Comparison of ENCODE assay signal across 9 cellular contexts in genomic region chr5:163408311-163408923, GRCh38. TPM values are rescaled to one million over a fixed set of nuclear protein-coding genes. Genes with fewer than 3 reads are reported as not detected.
DNase-seq lines count a peak whose midpoint lies in the region; ATAC-seq and TF ChIP-seq lines count a peak whose summit lies in the region.
"Had no signal": no experiment of that assay in that cellular context is flagged by ENCODE, and none has a peak within 500 bp of the region (broad histone marks: within the 10 kb centered on the region; RNA-seq: fewer than 3 reads in every experiment).

No MANE protein-coding gene starts in this region.

- no peaks in the 10 kb centered on the region for H3K9me3 Mint-ChIP-seq in CD8-positive, alpha-beta T cell

- H3K27me3 Mint-ChIP-seq in CD8-positive, alpha-beta T cell (ENCODE audit: low read depth) = peaks cover 3% of the 10 kb centered on the region

- 1% methylated on average over 9 of the region's 9 CpGs for WGBS in suprapubic skin

- TF ChIP-seq EP300 in suprapubic skin (IDR thresholded peaks at IDR 0.05) = no peak

- peaks cover 3% of the 10 kb centered on the region for H3K4me1 Mint-ChIP-seq in CD8-positive, alpha-beta T cell (ENCODE audit: low read depth)

- TF ChIP-seq POLR2A in suprapubic skin (IDR thresholded peaks at IDR 0.05) = no peak

- H3K27ac ChIP-seq in CD8-positive, alpha-beta T cell (ENCODE audit: low read depth, low read length) = no peak overlapping the region
- no peak overlapping the region for H3K27ac ChIP-seq in neutrophil
- no peak overlapping the region for H3K27ac ChIP-seq in suprapubic skin

- no peaks in the 10 kb centered on the region for H3K9me3 ChIP-seq in CD8-positive, alpha-beta T cell (ENCODE audit: low read length)
- no peaks in the 10 kb centered on the region for H3K9me3 ChIP-seq in NT2/D1 (ENCODE audit: insufficient read depth, low read length)
- no peaks in the 10 kb centered on the region for H3K9me3 ChIP-seq in neutrophil
- no peaks in the 10 kb centered on the region for H3K9me3 ChIP-seq in suprapubic skin

- ATAC-seq in CD8-positive, alpha-beta T cell = peak; percentile 85
- ATAC-seq in GM19351 (IDR thresholded peaks at IDR 0.05; ENCODE audit: unreplicated experiment) (peak; percentile 56), HG03442 (IDR thresholded peaks at IDR 0.05; ENCODE audit: unreplicated experiment) (peak; percentile 60)

- TF ChIP-seq CTCF in CD8-positive, alpha-beta T cell (IDR thresholded peaks at IDR 0.05) = peak; percentile 92
- TF ChIP-seq CTCF in fibroblast of mammary gland (conservative IDR thresholded peaks at IDR 0.05; ENCODE audit: control insufficient read depth, insufficient read depth, low read depth, low read length) = peak; percentile 84
- peak; percentile 82 for TF ChIP-seq CTCF in neutrophil (IDR thresholded peaks at IDR 0.05)
- peak; percentile 74 to 83 for TF ChIP-seq CTCF in suprapubic skin (IDR thresholded peaks at IDR 0.05)

- intact Hi-C loops in CD8-positive, alpha-beta T cell (cut with DNase I, micrococcal nuclease) = loop anchor here in 1 of 2 experiments (10.0 kb wide), 1 partner anchor 1864 kb away; the partner anchor contains the start of gene GABRB2

- H3K36me3 ChIP-seq in CD8-positive, alpha-beta T cell (ENCODE audit: insufficient read depth, low read length) = no peaks in the 10 kb centered on the region
- no peaks in the 10 kb centered on the region for H3K36me3 ChIP-seq in NT2/D1 (ENCODE audit: insufficient read depth, insufficient read length, low read length)
- H3K36me3 ChIP-seq in neutrophil = no peaks in the 10 kb centered on the region
- H3K36me3 ChIP-seq in suprapubic skin = no peaks in the 10 kb centered on the region

- no peak overlapping the region for H3K9ac ChIP-seq in NT2/D1 (ENCODE audit: insufficient read length, low read depth)

- peak; percentile 20 to 74 (median 50) for DNase-seq in CD8-positive, alpha-beta T cell
- DNase-seq in NT2/D1 (ENCODE audit: low read depth, low spot score) (peak; percentile 15), activated T-cell treated with anti-CD3 and anti-CD28 coated beads for 48 hours (ENCODE audit: low read depth) (peak; percentile 27), fibroblast of mammary gland (ENCODE audit: low read depth) (peak; percentile 69), suprapubic skin (ENCODE audit: low spot score in 2 of 2) (peak in 1 of 2 donors; percentile 66)

- H3K27me3 ChIP-seq in CD8-positive, alpha-beta T cell (ENCODE audit: insufficient read depth, low read length) = no peaks in the 10 kb centered on the region
- H3K27me3 ChIP-seq in NT2/D1 (ENCODE audit: insufficient read depth, insufficient read length) = no peaks in the 10 kb centered on the region
- no peaks in the 10 kb centered on the region for H3K27me3 ChIP-seq in neutrophil
- H3K27me3 ChIP-seq in suprapubic skin = no peaks in the 10 kb centered on the region

- CTCF ChIA-PET in CD8-positive, alpha-beta T cell (lab: Charles Lee) = interaction anchor here (0.7 to 2.6 kb wide), 19 partner anchors 9 to 1868 kb away, joined by 3 to 24 read pairs (median 5); partner anchors contain the start of gene CCNG1

- H3K4me3 ChIP-seq in CD8-positive, alpha-beta T cell (ENCODE audit: low read depth, low read length) = no peak overlapping the region
- H3K4me3 ChIP-seq in NT2/D1 (ENCODE audit: insufficient read length, low read depth) (no peak overlapping the region), fibroblast of mammary gland (ENCODE audit: control insufficient read depth, low read depth, low read length) (no peak overlapping the region), neutrophil (ENCODE audit: low read depth in 1 of 2, low read length in 1 of 2) (no peak overlapping the region), suprapubic skin (no peak overlapping the region)

- no peak overlapping the region for H3K27ac Mint-ChIP-seq in CD8-positive, alpha-beta T cell
- H3K27ac Mint-ChIP-seq: dendritic cell treated with granulocyte-macrophage colony-stimulating factor and Interleukin-4, amounts not matched to agents 40 ng/mL and 50 ng/mL, for 4 days had no signal

- no peaks in the 10 kb centered on the region for H3K4me1 ChIP-seq in CD8-positive, alpha-beta T cell (ENCODE audit: insufficient read depth, low read length)
- no peaks in the 10 kb centered on the region for H3K4me1 ChIP-seq in NT2/D1 (ENCODE audit: insufficient read depth, insufficient read length)
- peaks cover 31 to 32% of the 10 kb centered on the region in 2 experiments for H3K4me1 ChIP-seq in neutrophil (ENCODE audit: control insufficient read depth in 1 of 2, insufficient read depth in 1 of 2, low read depth in 1 of 2, low read length in 1 of 2)
- H3K4me1 ChIP-seq in suprapubic skin = peaks cover 13% of the 10 kb centered on the region

- no peaks in the 10 kb centered on the region for H3K36me3 Mint-ChIP-seq in CD8-positive, alpha-beta T cell

- peak overlapping the region; percentile 19 for H3K4me3 Mint-ChIP-seq in CD8-positive, alpha-beta T cell
- H3K4me3 Mint-ChIP-seq: dendritic cell treated with granulocyte-macrophage colony-stimulating factor and Interleukin-4, amounts not matched to agents 40 ng/mL and 50 ng/mL, for 4 days had no signal

- POLR2A ChIA-PET in CD8-positive, alpha-beta T cell (lab: Charles Lee) = no interaction called here

RNA-seq across cellular contexts. Expression of gene CCNG1, which starts 29.0 kb away (rescaled TPM):
- 100 to 1,000 TPM; 114 to 126 TPM for total RNA-seq in CD8-positive, alpha-beta T cell
- 10 to 100 TPM; 76.8 to 85.9 (median 83.6) TPM for total RNA-seq in suprapubic skin

RNA-seq across cellular contexts. Expression of gene NUDCD2, which starts 51.5 kb away (rescaled TPM):
- 10 to 100 TPM; 16.5 to 17.7 TPM for total RNA-seq in CD8-positive, alpha-beta T cell
- total RNA-seq in suprapubic skin = 10 to 100 TPM in 1 of 4 donors, 1 to 10 TPM in 3; 4.4 to 19.0 (median 6.1) TPM

RNA-seq across cellular contexts. Expression of gene HMMR, which starts 52.0 kb away (rescaled TPM):
- total RNA-seq in CD8-positive, alpha-beta T cell = under 1 TPM; 0.67 to 0.76 TPM
- 1 to 10 TPM; 2.2 to 7.9 (median 3.7) TPM for total RNA-seq in suprapubic skin
